In the genomic region with DNA sequence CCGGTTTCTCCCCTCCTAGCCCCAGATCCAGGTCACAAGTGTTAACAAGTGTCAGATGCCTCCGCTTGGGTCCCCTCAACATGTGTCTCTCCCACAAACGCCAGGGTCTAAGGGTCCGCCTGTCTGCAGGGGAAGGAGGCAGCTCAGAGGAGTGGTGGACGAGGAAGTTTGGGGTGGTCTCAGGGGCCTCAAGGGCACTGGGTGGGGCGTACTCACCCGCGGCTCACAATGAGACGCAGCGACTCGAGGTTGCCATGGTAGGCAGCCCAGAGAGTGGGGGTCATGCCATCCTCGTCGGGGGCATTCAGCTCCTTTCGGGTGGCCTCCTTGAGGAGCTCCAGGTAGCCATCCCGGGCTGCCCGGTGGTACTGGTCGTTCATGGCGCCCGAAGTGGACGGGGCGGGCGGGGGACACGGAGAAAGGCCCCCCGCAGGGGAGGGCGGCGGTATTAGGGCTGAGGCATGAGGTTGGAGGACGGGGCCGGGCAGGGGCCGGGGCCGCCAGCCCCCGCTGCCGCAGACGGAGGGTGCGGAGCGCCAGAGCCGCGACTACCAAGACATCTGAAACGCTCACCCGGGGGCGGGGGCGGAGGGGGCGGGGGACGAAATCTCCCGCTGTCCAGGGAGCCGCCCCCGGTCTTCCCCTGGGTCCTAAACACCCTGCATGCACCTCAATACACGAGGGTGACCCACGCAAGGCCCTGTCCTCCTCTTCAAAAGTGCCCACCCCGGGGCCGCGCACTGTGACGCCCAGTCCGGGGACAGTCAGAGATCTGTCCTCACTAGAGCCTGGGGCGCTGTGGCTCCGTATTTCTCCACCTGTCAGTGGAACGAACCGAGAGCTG, we compare ENCODE assay signal across 8 cellular contexts. TPM values are rescaled to one million over a fixed set of nuclear protein-coding genes. Genes with fewer than 3 reads are reported as not detected.
A peak's percentile ranks its signal among the peaks of the same experiment; 100 is the strongest.
DNase-seq lines count a peak whose midpoint lies in the region; ATAC-seq and TF ChIP-seq lines count a peak whose summit lies in the region.

Gene USH1G, minus strand, starts transcription at position 562 of the 844 bp plus-strand sequence. Its CDS starts 182 bp downstream, at position 380.

- H3K27ac Mint-ChIP-seq in progenitor cell of endocrine pancreas, result no peak within 1 kb of the TSS

- peak; percentile 84 for DNase-seq in GM13977 (ENCODE audit: low spot score)
- DNase-seq in SJCRH30, result peak; percentile 22 to 51
- no peak for DNase-seq in esophagus squamous epithelium (lab: John Stamatoyannopoulos, UW)
- no peak for DNase-seq in progenitor cell of endocrine pancreas (ENCODE audit: low spot score, unreplicated experiment)
- DNase-seq in DMS79 treated with DMSO at 0.1 percent for 48 hours (lab: John Stamatoyannopoulos, UW), result no peak
- no peak for DNase-seq in NCI-H226

- H3K4me1 ChIP-seq in SJCRH30 (0 out of 2 replicates have a peak, but pooled peaks cover 2% of the 10 kb centered on the region), esophagus squamous epithelium (peaks cover 32 to 60% (median 38%) of the 10 kb centered on the region in 3 donors)

- in situ Hi-C loops in GM13977 (cut with MboI; ENCODE audit: low pct_unique_long_range_greater_than_20kb, low sequenced_read_pairs, unreplicated experiment), result no loop called here

- no peak for TF ChIP-seq POLR2A in esophagus squamous epithelium (IDR thresholded peaks at IDR 0.05)

- peak within 1 kb of the TSS; percentile 38 for H3K4me3 Mint-ChIP-seq in progenitor cell of endocrine pancreas (ENCODE audit: low read depth)

- WGBS in esophagus squamous epithelium, 2 donors, result 4 to 9% methylated on average over 11 to 23 of the region's 57 CpGs

- ATAC-seq in HG02610 (IDR thresholded peaks at IDR 0.05; ENCODE audit: unreplicated experiment) (no peak), GM21423 (IDR thresholded peaks at IDR 0.05; ENCODE audit: unreplicated experiment) (no peak)

- TF ChIP-seq CTCF in GM13977 (IDR thresholded peaks at IDR 0.05; ENCODE audit: extremely low read depth, insufficient read depth, missing control alignments), result no peak
- no peak for TF ChIP-seq CTCF in esophagus squamous epithelium (IDR thresholded peaks at IDR 0.05)
- no peak for TF ChIP-seq CTCF in progenitor cell of endocrine pancreas (IDR thresholded peaks at IDR 0.05; ENCODE audit: unreplicated experiment)

- H3K27me3 ChIP-seq in SJCRH30 (peaks cover 49% of the 10 kb centered on the region), esophagus squamous epithelium (peaks cover 0 to 90% (median 19%) of the 10 kb centered on the region in 4 donors)

- H3K27ac ChIP-seq in SJCRH30, result no peak within 1 kb of the TSS
- peak within 1 kb of the TSS in 3 of 4 donors; percentile 8 to 40 (median 39) for H3K27ac ChIP-seq in esophagus squamous epithelium

- no peaks in the 10 kb centered on the region for H3K36me3 Mint-ChIP-seq in progenitor cell of endocrine pancreas (ENCODE audit: insufficient read depth)

- peaks cover 2% of the 10 kb centered on the region for H3K4me1 Mint-ChIP-seq in progenitor cell of endocrine pancreas (ENCODE audit: low read depth)

- no peaks in the 10 kb centered on the region for H3K9me3 Mint-ChIP-seq in progenitor cell of endocrine pancreas (ENCODE audit: low read depth)

- H3K4me3 ChIP-seq in SJCRH30 (no peak within 1 kb of the TSS), esophagus squamous epithelium (peak within 1 kb of the TSS; percentile 43 to 68 (median 49))

- H3K36me3 ChIP-seq in SJCRH30 (no peaks in the 10 kb centered on the region), esophagus squamous epithelium (no peaks in the 10 kb centered on the region)

- H3K9me3 ChIP-seq in SJCRH30 (replicated peaks), result no peaks in the 10 kb centered on the region
- H3K9me3 ChIP-seq in esophagus squamous epithelium, result no peaks in the 10 kb centered on the region

- peaks cover 57% of the 10 kb centered on the region for H3K27me3 Mint-ChIP-seq in progenitor cell of endocrine pancreas

- intact Hi-C loops in esophagus squamous epithelium (cut with DNase I), result loop anchor here (5.0 kb wide), 1 partner anchor 34 kb away; no protein-coding TSS in a partner anchor

RNA-seq across cellular contexts. Expression of gene USH1G, which starts in this region (rescaled TPM):
- 0.08 and 0.14 TPM in 2 replicates for total RNA-seq in SJCRH30 (2014; rRNA removed; shearing (Covaris generic))
- total RNA-seq in esophagus squamous epithelium, result 10 to 100 TPM in 1 of 4 donors, 1 to 10 TPM in 3; 2.9 to 12.1 (median 6.7) TPM
- 0.18 and 0.19 TPM in 2 replicates for total RNA-seq in progenitor cell of endocrine pancreas

Comparison
In these comparisons a context has a peak if more than half of its experiments do, and no peak if none do; other contexts are left out.
1. Peak in DNase-seq in SJCRH30; RNA of the gene not detected or under 1 TPM.